In the genomic region with DNA sequence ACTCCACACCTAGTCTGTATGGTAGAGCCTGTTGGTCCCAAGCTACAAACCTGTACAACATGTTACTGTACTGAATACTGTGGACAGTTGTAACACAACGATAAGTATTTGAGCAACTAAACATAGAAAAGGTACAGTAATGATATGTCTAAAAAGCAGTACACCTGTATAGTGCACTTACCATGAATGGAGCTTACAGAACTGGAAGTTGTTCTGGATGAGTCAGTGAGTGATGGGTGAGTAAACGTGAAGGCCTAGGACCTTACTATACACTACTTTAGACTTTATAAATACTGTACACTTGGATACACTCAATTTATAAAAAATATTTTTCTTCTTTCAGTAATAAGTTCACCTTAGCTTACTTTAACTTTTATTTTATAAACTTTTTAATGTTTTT, we compare ENCODE assay signal across 18 cellular contexts.
DNase-seq lines count a peak whose midpoint lies in the region; ATAC-seq lines count a peak whose summit lies in the region.
"Had no signal": no experiment of that assay in that cellular context is flagged by ENCODE, and none has a peak within 500 bp of the region (broad histone marks: within the 10 kb centered on the region; RNA-seq: fewer than 3 reads in every experiment).

No MANE protein-coding gene starts in this region.

- peaks cover 0 to 7% (median 1%) of the 10 kb centered on the region in 3 donors for H3K9me3 Mint-ChIP-seq in IgD-negative memory B cell
- no peaks in the 10 kb centered on the region for H3K9me3 Mint-ChIP-seq in activated naive CD4-positive, alpha-beta T cell treated with anti-CD3 and anti-CD28 coated beads, Interleukin-2, amount 50 U/mL, for 72 hours
- H3K9me3 Mint-ChIP-seq: GM23338 had no signal

- H3K4me1 Mint-ChIP-seq in IgD-negative memory B cell = peaks cover 46 to 54% (median 49%) of the 10 kb centered on the region in 3 donors
- H3K4me1 Mint-ChIP-seq: activated CD4-positive, alpha-beta T cell treated with anti-CD3 and anti-CD28 coated beads for 36 hours had no signal

- peak overlapping the region in 2 of 3 donors; percentile 64 to 80 for H3K27ac Mint-ChIP-seq in IgD-negative memory B cell
- H3K27ac Mint-ChIP-seq in activated naive CD4-positive, alpha-beta T cell treated with anti-CD3 and anti-CD28 coated beads, Interleukin-2, amount 50 U/mL, for 72 hours = no peak overlapping the region
- H3K27ac Mint-ChIP-seq: activated CD4-positive, alpha-beta T cell treated with anti-CD3 and anti-CD28 coated beads for 36 hours; activated naive CD8-positive, alpha-beta T cell; GM23338 had no signal

- intact Hi-C loops in Right ventricle myocardium superior (cut with DNase I) = no loop called here

- H3K36me3 Mint-ChIP-seq in IgD-negative memory B cell = peaks cover 14% of the 10 kb centered on the region
- no peaks in the 10 kb centered on the region for H3K36me3 Mint-ChIP-seq in activated naive CD4-positive, alpha-beta T cell treated with anti-CD3 and anti-CD28 coated beads, Interleukin-2, amount 50 U/mL, for 72 hours

- H3K27me3 Mint-ChIP-seq in IgD-negative memory B cell = no peaks in the 10 kb centered on the region
- H3K27me3 Mint-ChIP-seq: activated naive CD8-positive, alpha-beta T cell had no signal

- peak overlapping the region; percentile 21 to 89 (median 78) for H3K4me3 Mint-ChIP-seq in IgD-negative memory B cell
- H3K4me3 Mint-ChIP-seq: activated CD4-positive, alpha-beta T cell treated with anti-CD3 and anti-CD28 coated beads for 36 hours; activated naive CD8-positive, alpha-beta T cell; GM23338 had no signal

- DNase-seq in T-helper 9 cell = no peak
- no peak for DNase-seq in occipital lobe (lab: John Stamatoyannopoulos, UW)
- DNase-seq in Right ventricle myocardium superior = no peak
- no peak for DNase-seq in activated naive CD4-positive, alpha-beta T cell treated with anti-CD3 and anti-CD28 coated beads, Interleukin-2, amount 50 U/mL, for 72 hours (ENCODE audit: low spot score in 2 of 2)
- DNase-seq: activated CD4-positive, alpha-beta T cell treated with anti-CD3 and anti-CD28 coated beads for 36 hours; Calu3; GDM1; NCI-H1436 treated with DMSO at 0.1 percent for 48 hours; NCI-H524; spleen; T-helper 2 cell had no signal

- peak; percentile 14 for ATAC-seq in GM18517 (IDR thresholded peaks at IDR 0.05; ENCODE audit: unreplicated experiment)
- peak; percentile 18 for ATAC-seq in GM21381 (IDR thresholded peaks at IDR 0.05; ENCODE audit: unreplicated experiment)
- ATAC-seq in HG02884 (IDR thresholded peaks at IDR 0.05; ENCODE audit: unreplicated experiment) = peak; percentile 21
- no peak for ATAC-seq in Right ventricle myocardium superior (ENCODE audit: poor library complexity)
- ATAC-seq in activated naive CD4-positive, alpha-beta T cell treated with anti-CD3 and anti-CD28 coated beads, Interleukin-2, amount 50 U/mL, for 72 hours = no peak
- ATAC-seq: activated CD4-positive, alpha-beta T cell treated with anti-CD3 and anti-CD28 coated beads for 36 hours; GM23338; K562 had no signal

Comparison
In these comparisons a context has a peak if more than half of its experiments do, and no peak if none do; other contexts are left out.
1. ATAC-seq: peak in GM18517 (single experiment), GM21381 (single experiment) and HG02884 (single experiment); none in Right ventricle myocardium superior (single experiment) and activated naive CD4-positive, alpha-beta T cell treated with anti-CD3 and anti-CD28 coated beads, Interleukin-2, amount 50 U/mL, for 72 hours (0 of 2).
2. H3K27ac Mint-ChIP-seq: peak in IgD-negative memory B cell (2 of 3); none in activated naive CD4-positive, alpha-beta T cell treated with anti-CD3 and anti-CD28 coated beads, Interleukin-2, amount 50 U/mL, for 72 hours (0 of 2).